Comparison of ENCODE assay signal across 18 cellular contexts in the genomic region with DNA sequence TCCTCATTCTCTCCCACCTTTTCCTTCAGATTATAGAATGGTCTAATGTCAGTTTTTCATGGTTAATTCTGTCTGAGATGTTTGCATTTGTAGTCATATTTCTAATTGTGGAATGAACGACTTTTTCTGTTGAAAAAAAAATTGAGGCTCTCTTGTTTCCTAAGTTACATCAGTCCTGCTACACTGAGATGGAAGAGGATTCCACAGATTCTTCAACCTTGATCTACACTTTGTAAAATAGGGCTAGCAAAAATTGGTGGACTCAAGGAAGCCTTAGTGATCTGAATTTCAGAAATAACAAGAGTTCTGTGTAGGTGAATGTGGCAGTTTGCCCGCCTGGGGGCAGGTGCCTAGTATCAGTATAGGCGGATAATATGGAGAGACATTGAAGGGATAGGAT.
"Had no signal": no experiment of that assay in that cellular context is flagged by ENCODE, and none has a peak within 500 bp of the region (broad histone marks: within the 10 kb centered on the region; RNA-seq: fewer than 3 reads in every experiment).

No MANE protein-coding gene starts in this region.

- DNase-seq: activated CD4-positive, alpha-beta T cell treated with anti-CD3 and anti-CD28 coated beads for 4 hours; activated CD8-positive, alpha-beta memory T cell treated with anti-CD3 and anti-CD28 coated beads, Interleukin-2, amount 50 U/mL, for 4 hours; activated gamma-delta T cell treated with Interleukin-2 at 50 U/mL for 16 hours; activated T-cell treated with anti-CD3 and anti-CD28 coated beads, Interleukin-2, amount 50 U/mL, for 48 hours; anterior cingulate cortex; colonic mucosa; left ventricle myocardium superior; mesenchymal stem cell; mucosa of descending colon; naive B cell; sigmoid colon; stimulated activated CD4-positive, alpha-beta T cell treated with anti-CD3 and anti-CD28 coated beads, Interleukin-4, amount 100 ng/mL, for 4 hours; upper lobe of right lung had no signal

- ATAC-seq: esophagus mucosa; left ventricle myocardium superior; mucosa of descending colon; stimulated activated memory B cell treated with anti-CD40 and anti-IgM and Interleukin-4, amounts not matched to agents 10 μg/mL and 1 μg/mL and 100 μg/mL, for 72 hours; upper lobe of right lung; WTC11 had no signal

- H3K4me1 Mint-ChIP-seq: brain had no signal

- H3K27ac Mint-ChIP-seq: brain; stimulated activated memory B cell treated with anti-CD40 and anti-IgM and Interleukin-4, amounts not matched to agents 10 μg/mL and 1 μg/mL and 100 μg/mL, for 72 hours; T-helper 2 cell treated with Interferon-gamma antibody and Interleukin-4, amounts not matched to agents 5 μg/mL and 100 μg/mL, for 36 hours; WTC11 had no signal

- H3K4me3 Mint-ChIP-seq: brain; stimulated activated memory B cell treated with anti-CD40 and anti-IgM and Interleukin-4, amounts not matched to agents 10 μg/mL and 1 μg/mL and 100 μg/mL, for 72 hours; T-helper 2 cell treated with Interferon-gamma antibody and Interleukin-4, amounts not matched to agents 5 μg/mL and 100 μg/mL, for 36 hours; WTC11 had no signal

- H3K27me3 Mint-ChIP-seq: brain; naive B cell; stimulated activated memory B cell treated with anti-CD40 and anti-IgM and Interleukin-4, amounts not matched to agents 10 μg/mL and 1 μg/mL and 100 μg/mL, for 72 hours had no signal
